In genomic region chr12:101819467-101819866, GRCh38 we compare ENCODE assay signal across 13 cellular contexts. TPM values are rescaled to one million over a fixed set of nuclear protein-coding genes. Genes with fewer than 3 reads are reported as not detected.
DNase-seq lines count a peak whose midpoint lies in the region; ATAC-seq, FAIRE-seq and TF ChIP-seq lines count a peak whose summit lies in the region.
"Had no signal": no experiment of that assay in that cellular context is flagged by ENCODE, and none has a peak within 500 bp of the region (broad histone marks: within the 10 kb centered on the region; RNA-seq: fewer than 3 reads in every experiment).

No MANE protein-coding gene starts in this region.

- peak overlapping the region; percentile 95 for H3K27ac Mint-ChIP-seq in activated T-helper 2 cell treated with anti-CD3 and anti-CD28 coated beads, Interferon-gamma antibody, Interleukin-2, Interleukin-4, amounts not matched to agents 10 μg/mL and 5 μg/mL and 100 μg/mL, durations not matched to agents 14 hours and 24 hours and 36 hours
- H3K27ac Mint-ChIP-seq in WTC11 = no peak overlapping the region

- peaks cover 50% of the 10 kb centered on the region for H3K36me3 Mint-ChIP-seq in activated T-helper 2 cell treated with anti-CD3 and anti-CD28 coated beads, Interferon-gamma antibody, Interleukin-2, Interleukin-4, amounts not matched to agents 10 μg/mL and 5 μg/mL and 100 μg/mL, durations not matched to agents 14 hours and 24 hours and 36 hours (ENCODE audit: low read depth)
- H3K36me3 Mint-ChIP-seq in WTC11 = peaks cover 8% of the 10 kb centered on the region

- no peak overlapping the region for H3K4me3 ChIP-seq in SJCRH30
- H3K4me3 ChIP-seq: cardiac muscle cell, skin epidermis had no signal

- peak overlapping the region; percentile 53 for H3K4me3 Mint-ChIP-seq in activated T-helper 2 cell treated with anti-CD3 and anti-CD28 coated beads, Interferon-gamma antibody, Interleukin-2, Interleukin-4, amounts not matched to agents 10 μg/mL and 5 μg/mL and 100 μg/mL, durations not matched to agents 14 hours and 24 hours and 36 hours (ENCODE audit: low read depth)
- H3K4me3 Mint-ChIP-seq in WTC11 = no peak overlapping the region
- H3K4me3 Mint-ChIP-seq: naive thymus-derived CD8-positive, alpha-beta T cell had no signal

- H3K9me3 ChIP-seq in SJCRH30 (replicated peaks) = no peaks in the 10 kb centered on the region

- no peaks in the 10 kb centered on the region for H3K4me1 ChIP-seq in SJCRH30

- no peak for DNase-seq in activated T-helper 2 cell treated with anti-CD3 and anti-CD28 coated beads, Interferon-gamma antibody, Interleukin-2, Interleukin-4, amounts not matched to agents 10 μg/mL and 5 μg/mL and 100 μg/mL, durations not matched to agents 14 hours and 24 hours and 36 hours (ENCODE audit: low spot score)
- no peak for DNase-seq in SJCRH30
- no peak for DNase-seq in NOMO-1 (lab: John Stamatoyannopoulos, UW; ENCODE audit: unreplicated experiment in 2 of 2)
- no peak for DNase-seq in WTC11 (ENCODE audit: low spot score)
- no peak for DNase-seq in D721Med (ENCODE audit: insufficient read length, low spot score)
- DNase-seq: islet precursor cell; naive thymus-derived CD8-positive, alpha-beta T cell; NCI-H526 treated with DMSO at 0.1 percent for 48 hours had no signal

- no peak overlapping the region for H3K27ac ChIP-seq in SJCRH30
- H3K27ac ChIP-seq: cardiac muscle cell, skin epidermis had no signal

- TF ChIP-seq CTCF in WTC11 (IDR thresholded peaks at IDR 0.05) (no peak), D721Med (IDR thresholded peaks at IDR 0.05; ENCODE audit: insufficient read depth, missing control alignments) (no peak)

- peaks cover 22% of the 10 kb centered on the region for H3K9me3 Mint-ChIP-seq in activated T-helper 2 cell treated with anti-CD3 and anti-CD28 coated beads, Interferon-gamma antibody, Interleukin-2, Interleukin-4, amounts not matched to agents 10 μg/mL and 5 μg/mL and 100 μg/mL, durations not matched to agents 14 hours and 24 hours and 36 hours
- H3K9me3 Mint-ChIP-seq in WTC11 = peaks cover 17% of the 10 kb centered on the region

- CTCF ChIA-PET in WTC11 (lab: Charles Lee) = interaction anchor here (0.6 kb wide), 1 partner anchor 19 kb away, joined by 6 read pairs; no protein-coding TSS in a partner anchor

- H3K27me3 ChIP-seq in SJCRH30 = no peaks in the 10 kb centered on the region
- H3K27me3 ChIP-seq: cardiac muscle cell had no signal

- H3K27me3 Mint-ChIP-seq in activated T-helper 2 cell treated with anti-CD3 and anti-CD28 coated beads, Interferon-gamma antibody, Interleukin-2, Interleukin-4, amounts not matched to agents 10 μg/mL and 5 μg/mL and 100 μg/mL, durations not matched to agents 14 hours and 24 hours and 36 hours (ENCODE audit: low read depth) = no peaks in the 10 kb centered on the region
- H3K27me3 Mint-ChIP-seq in WTC11 (ENCODE audit: low read depth) = no peaks in the 10 kb centered on the region
- H3K27me3 Mint-ChIP-seq: naive thymus-derived CD8-positive, alpha-beta T cell had no signal

- FAIRE-seq in D721Med (lab: Jason Lieb, UNC) = no peak

- ATAC-seq in GM18502 (IDR thresholded peaks at IDR 0.05; ENCODE audit: poor library complexity, unreplicated experiment) = peak; percentile 61
- ATAC-seq in GM19463 (IDR thresholded peaks at IDR 0.05; ENCODE audit: unreplicated experiment) = peak; percentile 62
- ATAC-seq in HG03060 (IDR thresholded peaks at IDR 0.05; ENCODE audit: low read depth, unreplicated experiment) = peak; percentile 66
- ATAC-seq in WTC11 = no peak
- ATAC-seq: naive thymus-derived CD8-positive, alpha-beta T cell had no signal

- H3K4me1 Mint-ChIP-seq in activated T-helper 2 cell treated with anti-CD3 and anti-CD28 coated beads, Interferon-gamma antibody, Interleukin-2, Interleukin-4, amounts not matched to agents 10 μg/mL and 5 μg/mL and 100 μg/mL, durations not matched to agents 14 hours and 24 hours and 36 hours (ENCODE audit: low read depth) = peaks cover 58% of the 10 kb centered on the region
- H3K4me1 Mint-ChIP-seq in WTC11 = peaks cover 36% of the 10 kb centered on the region

- POLR2A ChIA-PET in WTC11 (lab: Charles Lee) = no interaction called here

- H3K36me3 ChIP-seq in SJCRH30 = no peaks in the 10 kb centered on the region
- H3K36me3 ChIP-seq: cardiac muscle cell had no signal

- intact Hi-C loops in activated T-helper 2 cell treated with anti-CD3 and anti-CD28 coated beads, Interferon-gamma antibody, Interleukin-2, Interleukin-4, amounts not matched to agents 10 μg/mL and 5 μg/mL and 100 μg/mL, durations not matched to agents 14 hours and 24 hours and 36 hours (cut with micrococcal nuclease) = loop anchor here (1.0 kb wide), 3 partner anchors 20 to 37 kb away; no protein-coding TSS in a partner anchor

TF ChIP-seq in WTC11, 78 proteins besides CTCF, POLR2A, EP300 and RAD21 (continues in another document):
- TF ChIP-seq NR1H2 (CRISPR knock-in tag; IDR thresholded peaks at IDR 0.05) = no peak
- no peak for TF ChIP-seq TP53 (CRISPR knock-in tag; IDR thresholded peaks at IDR 0.05)
- no peak for TF ChIP-seq ATF6 (CRISPR knock-in tag; IDR thresholded peaks at IDR 0.05)
- TF ChIP-seq ATF3 (CRISPR knock-in tag; conservative IDR thresholded peaks at IDR 0.05) = no peak
- no peak for TF ChIP-seq ZNF263 (CRISPR knock-in tag; IDR thresholded peaks at IDR 0.05; ENCODE audit: low read depth)
- TF ChIP-seq ZMAT4 (CRISPR knock-in tag; IDR thresholded peaks at IDR 0.05) = no peak
- TF ChIP-seq ZNF138 (CRISPR knock-in tag; conservative IDR thresholded peaks at IDR 0.05) = no peak
- no peak for TF ChIP-seq STAT6 (CRISPR knock-in tag; conservative IDR thresholded peaks at IDR 0.05; ENCODE audit: low read depth)
- no peak for TF ChIP-seq ERG (CRISPR knock-in tag; IDR thresholded peaks at IDR 0.05)

RNA-seq across cellular contexts. Expression of gene GNPTAB, which starts 11.3 kb away (rescaled TPM):
- total RNA-seq in activated T-helper 2 cell treated with anti-CD3 and anti-CD28 coated beads, Interferon-gamma antibody, Interleukin-2, Interleukin-4, amounts not matched to agents 10 μg/mL and 5 μg/mL and 100 μg/mL, durations not matched to agents 14 hours and 24 hours and 36 hours = 93.6 and 100 TPM in 2 replicates
- total RNA-seq in SJCRH30 (2014; rRNA removed; shearing (Covaris generic)) = 8.3 and 11.6 TPM in 2 replicates
- 22.5 to 25.4 TPM (median 24.4 TPM) in 3 replicates for total RNA-seq in WTC11 (2021)

RNA-seq across cellular contexts. Expression of gene DRAM1, which starts 57.9 kb away (rescaled TPM):
- 3.0 and 3.4 TPM in 2 replicates for total RNA-seq in activated T-helper 2 cell treated with anti-CD3 and anti-CD28 coated beads, Interferon-gamma antibody, Interleukin-2, Interleukin-4, amounts not matched to agents 10 μg/mL and 5 μg/mL and 100 μg/mL, durations not matched to agents 14 hours and 24 hours and 36 hours
- total RNA-seq in SJCRH30 (2014; rRNA removed; shearing (Covaris generic)) = 0.08 and 0.12 TPM in 2 replicates
- 6.0 to 6.9 TPM (median 6.6 TPM) in 3 replicates for total RNA-seq in WTC11 (2021)
